ENCODE assay signal across 26 cellular contexts in the genomic region with DNA sequence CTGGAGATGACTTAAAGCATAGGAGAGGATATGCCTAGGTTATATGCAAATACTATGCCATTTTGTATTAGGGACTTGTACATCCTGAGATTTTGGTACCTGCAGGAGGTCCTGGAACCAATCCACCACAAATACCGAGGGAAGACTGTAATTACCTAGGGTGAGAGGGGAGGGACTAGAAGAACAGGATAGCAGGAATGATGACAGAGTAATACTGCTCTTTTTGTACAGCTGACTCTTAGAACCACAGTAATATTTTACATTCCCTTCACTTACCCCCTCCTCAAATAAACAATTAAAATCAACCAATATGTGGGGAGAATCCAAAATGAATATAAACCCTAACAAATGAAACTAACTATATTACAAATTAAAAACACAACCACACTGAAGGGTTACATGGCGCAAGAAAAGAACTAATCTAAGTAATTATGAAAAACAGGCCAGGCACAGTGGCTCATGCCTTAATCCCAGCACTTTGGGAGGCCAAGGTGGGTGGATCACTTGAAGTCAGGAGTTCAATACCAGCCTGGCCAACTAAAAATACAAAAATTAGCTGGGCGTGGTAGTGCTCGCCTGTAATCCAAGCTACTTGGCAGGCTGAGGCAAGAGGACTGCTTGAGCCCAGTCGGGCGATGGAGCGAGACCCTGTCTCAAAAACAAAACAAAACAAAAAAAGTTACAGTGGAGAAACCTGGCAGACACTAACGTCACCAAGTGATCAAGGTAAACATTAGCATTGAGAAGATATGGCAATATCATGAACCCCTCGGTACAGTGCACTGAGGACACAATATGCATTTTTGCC. TPM values are rescaled to one million over a fixed set of nuclear protein-coding genes. Genes with fewer than 3 reads are reported as not detected.
A peak's percentile ranks its signal among the peaks of the same experiment; 100 is the strongest.
DNase-seq lines count a peak whose midpoint lies in the region; ATAC-seq and TF ChIP-seq lines count a peak whose summit lies in the region.
"Had no signal": no experiment of that assay in that cellular context is flagged by ENCODE, and none has a peak within 500 bp of the region (broad histone marks: within the 10 kb centered on the region; RNA-seq: fewer than 3 reads in every experiment).

No MANE protein-coding gene starts in this region.

- H3K36me3 ChIP-seq in RWPE2 (ENCODE audit: low read depth), result peaks cover 11% of the 10 kb centered on the region
- no peaks in the 10 kb centered on the region for H3K36me3 ChIP-seq in thyroid gland

- H3K27me3 ChIP-seq in RWPE2 (ENCODE audit: insufficient read depth, poor library complexity, severe bottlenecking) (no peaks in the 10 kb centered on the region), thyroid gland (no peaks in the 10 kb centered on the region)

- H3K36me3 Mint-ChIP-seq in MCF 10A (ENCODE audit: insufficient read depth, unreplicated experiment), result peaks cover 16% of the 10 kb centered on the region
- H3K36me3 Mint-ChIP-seq in activated T-helper 2 cell treated with anti-CD3 and anti-CD28 coated beads, Interferon-gamma antibody, Interleukin-2, Interleukin-4, amounts not matched to agents 10 μg/mL and 5 μg/mL and 100 μg/mL, durations not matched to agents 14 hours and 24 hours and 36 hours (ENCODE audit: low read depth), result no peaks in the 10 kb centered on the region

- H3K9me3 ChIP-seq in RWPE2 (ENCODE audit: severe bottlenecking), result no peaks in the 10 kb centered on the region
- H3K9me3 ChIP-seq in thyroid gland, result no peaks in the 10 kb centered on the region

- no peaks in the 10 kb centered on the region for H3K4me1 Mint-ChIP-seq in MCF 10A (ENCODE audit: insufficient read depth, unreplicated experiment)
- H3K4me1 Mint-ChIP-seq in activated T-helper 2 cell treated with anti-CD3 and anti-CD28 coated beads, Interferon-gamma antibody, Interleukin-2, Interleukin-4, amounts not matched to agents 10 μg/mL and 5 μg/mL and 100 μg/mL, durations not matched to agents 14 hours and 24 hours and 36 hours (ENCODE audit: low read depth), result no peaks in the 10 kb centered on the region
- H3K4me1 Mint-ChIP-seq: B cell, IgD-negative memory B cell had no signal

- H3K4me3 ChIP-seq in LNCaP clone FGC (ENCODE audit: low read depth, low read length) (no peak overlapping the region), RWPE2 (ENCODE audit: severe bottlenecking) (no peak overlapping the region), thyroid gland (replicated peaks in 1 of 3) (no peak overlapping the region)

- no peaks in the 10 kb centered on the region for H3K9me3 Mint-ChIP-seq in MCF 10A (ENCODE audit: unreplicated experiment)
- no peaks in the 10 kb centered on the region for H3K9me3 Mint-ChIP-seq in activated T-helper 2 cell treated with anti-CD3 and anti-CD28 coated beads, Interferon-gamma antibody, Interleukin-2, Interleukin-4, amounts not matched to agents 10 μg/mL and 5 μg/mL and 100 μg/mL, durations not matched to agents 14 hours and 24 hours and 36 hours
- H3K9me3 Mint-ChIP-seq: CD8-positive, alpha-beta T cell; IgD-negative memory B cell had no signal

- CTCF ChIA-PET in MCF 10A (lab: Yijun Ruan, JAX), result interaction anchor here (0.7 kb wide), 1 partner anchor 115 kb away, joined by 3 read pairs; no protein-coding TSS in a partner anchor

- no peak overlapping the region for H3K27ac Mint-ChIP-seq in MCF 10A (ENCODE audit: low read depth, unreplicated experiment)
- no peak overlapping the region for H3K27ac Mint-ChIP-seq in activated T-helper 2 cell treated with anti-CD3 and anti-CD28 coated beads, Interferon-gamma antibody, Interleukin-2, Interleukin-4, amounts not matched to agents 10 μg/mL and 5 μg/mL and 100 μg/mL, durations not matched to agents 14 hours and 24 hours and 36 hours
- H3K27ac Mint-ChIP-seq: B cell; CD8-positive, alpha-beta T cell; IgD-negative memory B cell had no signal

- POLR2A ChIA-PET in MCF 10A (lab: Yijun Ruan, JAX), result no interaction called here

- no peak for TF ChIP-seq CTCF in LNCaP clone FGC (IDR thresholded peaks at IDR 0.05; ENCODE audit: control insufficient read depth, extremely low read depth, insufficient read depth)
- TF ChIP-seq CTCF in RWPE2 (IDR thresholded peaks at IDR 0.05; ENCODE audit: poor library complexity, severe bottlenecking), result no peak
- no peak for TF ChIP-seq CTCF in thyroid gland (IDR thresholded peaks at IDR 0.05)
- no peak for TF ChIP-seq CTCF in MCF 10A (IDR thresholded peaks at IDR 0.05; ENCODE audit: unreplicated experiment)

- no peak overlapping the region for H3K4me3 Mint-ChIP-seq in MCF 10A (ENCODE audit: unreplicated experiment)
- H3K4me3 Mint-ChIP-seq in activated T-helper 2 cell treated with anti-CD3 and anti-CD28 coated beads, Interferon-gamma antibody, Interleukin-2, Interleukin-4, amounts not matched to agents 10 μg/mL and 5 μg/mL and 100 μg/mL, durations not matched to agents 14 hours and 24 hours and 36 hours (ENCODE audit: low read depth), result no peak overlapping the region
- H3K4me3 Mint-ChIP-seq: B cell; CD8-positive, alpha-beta T cell; IgD-negative memory B cell had no signal

- no peaks in the 10 kb centered on the region for H3K27me3 Mint-ChIP-seq in MCF 10A (ENCODE audit: insufficient read depth, unreplicated experiment)
- no peaks in the 10 kb centered on the region for H3K27me3 Mint-ChIP-seq in activated T-helper 2 cell treated with anti-CD3 and anti-CD28 coated beads, Interferon-gamma antibody, Interleukin-2, Interleukin-4, amounts not matched to agents 10 μg/mL and 5 μg/mL and 100 μg/mL, durations not matched to agents 14 hours and 24 hours and 36 hours (ENCODE audit: low read depth)
- H3K27me3 Mint-ChIP-seq: B cell, IgD-negative memory B cell had no signal

- intact Hi-C loops in thyroid gland (cut with DNase I), result no loop called here
- intact Hi-C loops in MCF 10A (cut with micrococcal nuclease), result no loop called here
- intact Hi-C loops in activated T-helper 2 cell treated with anti-CD3 and anti-CD28 coated beads, Interferon-gamma antibody, Interleukin-2, Interleukin-4, amounts not matched to agents 10 μg/mL and 5 μg/mL and 100 μg/mL, durations not matched to agents 14 hours and 24 hours and 36 hours (cut with micrococcal nuclease), result no loop called here

- 41 to 53% methylated on average over 9 of the region's 9 CpGs for WGBS in thyroid gland, 2 donors

- TF ChIP-seq POLR2A in thyroid gland (IDR thresholded peaks at IDR 0.05), result no peak

- peak; percentile 7 for DNase-seq in NCI-H1105 treated with DMSO at 0.1 percent for 48 hours (lab: John Stamatoyannopoulos, UW)
- no peak for DNase-seq in NCI-H1105 (lab: John Stamatoyannopoulos, UW)
- DNase-seq in LNCaP clone FGC (ENCODE audit: low read depth), result peak; percentile 45
- peak; percentile 29 for DNase-seq in RWPE2 (ENCODE audit: low spot score)
- peak; percentile 65 to 77 for DNase-seq in thyroid gland
- DNase-seq in MCF 10A (ENCODE audit: unreplicated experiment), result no peak
- DNase-seq in activated T-helper 2 cell treated with anti-CD3 and anti-CD28 coated beads, Interferon-gamma antibody, Interleukin-2, Interleukin-4, amounts not matched to agents 10 μg/mL and 5 μg/mL and 100 μg/mL, durations not matched to agents 14 hours and 24 hours and 36 hours (ENCODE audit: low spot score), result no peak
- DNase-seq: CD8-positive, alpha-beta T cell; DMS79 treated with DMSO at 0.1 percent for 48 hours; GF-D8; NCI-H1436; NCI-H187; NCI-H2107; NCI-H345; NCI-H510A treated with DMSO at 0.1 percent for 48 hours; NCI-H748 treated with DMSO at 0.1 percent for 48 hours; NK-92 treated with Interleukin-12 subunit alpha and Interleukin-12 subunit beta, amount 100 ng/mL, for 24 hours; PC-3; SHP77; T-helper 1 cell had no signal

- H3K4me1 ChIP-seq in RWPE2 (ENCODE audit: insufficient read depth, poor library complexity, severe bottlenecking) (no peaks in the 10 kb centered on the region), thyroid gland (peaks cover 11 to 14% of the 10 kb centered on the region in 2 donors)

- BruUV-seq in MCF 10A (replicated peaks; lab: Mats Ljungman, UMichigan), result no TSS peak

- ATAC-seq in RWPE2 (ENCODE audit: low read depth), result no peak; the same call in 2 of the 3 replicates
- ATAC-seq: CD8-positive, alpha-beta T cell; HCT116; PC-3 had no signal

- no peak overlapping the region for H3K27ac ChIP-seq in RWPE2 (ENCODE audit: poor library complexity, severe bottlenecking)
- H3K27ac ChIP-seq in thyroid gland, result peak overlapping the region in 2 of 3 donors; percentile 32 to 75
- H3K27ac ChIP-seq: 22Rv1, C4-2B, HL-60 had no signal

RNA-seq across cellular contexts. Expression of a gene that starts 37.1 kb away (rescaled TPM):
- 100 to 1,000 TPM; 119 to 163 (median 130) TPM for total RNA-seq in thyroid gland
- total RNA-seq in MCF 10A (2022), result 10.5 and 10.7 TPM in 2 replicates
- 2.4 and 3.3 TPM in 2 replicates for total RNA-seq in activated T-helper 2 cell treated with anti-CD3 and anti-CD28 coated beads, Interferon-gamma antibody, Interleukin-2, Interleukin-4, amounts not matched to agents 10 μg/mL and 5 μg/mL and 100 μg/mL, durations not matched to agents 14 hours and 24 hours and 36 hours

Comparison
In these comparisons a context has a peak if more than half of its experiments do, and no peak if none do; other contexts are left out.
1. DNase-seq: peak in NCI-H1105 treated with DMSO at 0.1 percent for 48 hours (single experiment), LNCaP clone FGC (single experiment), RWPE2 (single experiment) and thyroid gland (2 of 2); none in NCI-H1105 (single experiment), MCF 10A (single experiment) and activated T-helper 2 cell treated with anti-CD3 and anti-CD28 coated beads, Interferon-gamma antibody, Interleukin-2, Interleukin-4, amounts not matched to agents 10 μg/mL and 5 μg/mL and 100 μg/mL, durations not matched to agents 14 hours and 24 hours and 36 hours (single experiment).
2. RNA of a gene that starts 37.1 kb away (total RNA-seq): 119 to 163 TPM in thyroid gland; 10.5 to 10.7 TPM in MCF 10A and 2.4 to 3.3 TPM in activated T-helper 2 cell treated with anti-CD3 and anti-CD28 coated beads, Interferon-gamma antibody, Interleukin-2, Interleukin-4, amounts not matched to agents 10 μg/mL and 5 μg/mL and 100 μg/mL, durations not matched to agents 14 hours and 24 hours and 36 hours; every median in the first group is over 10 times any median in the second.